In the genomic region with DNA sequence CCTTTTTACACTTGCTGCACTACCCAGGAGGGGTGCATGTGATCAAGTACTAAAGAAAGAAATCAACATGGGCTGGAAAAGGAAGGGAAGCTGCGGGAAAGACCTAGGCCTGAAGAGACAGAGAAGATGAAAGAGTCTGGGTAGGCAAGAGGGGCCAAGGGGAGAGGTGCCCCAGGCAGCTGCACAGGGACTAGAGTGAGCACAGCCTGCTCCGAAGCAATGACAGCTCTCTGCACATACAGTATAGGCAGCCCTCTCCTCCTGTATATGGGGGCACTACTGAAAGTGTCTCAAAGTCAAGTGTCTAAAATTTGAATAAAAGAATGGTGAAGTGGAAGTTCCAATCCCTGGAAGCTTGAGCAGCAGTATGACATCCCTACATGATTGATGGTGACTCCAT, we compare ENCODE assay signal across 9 cellular contexts.
"Had no signal": no experiment of that assay in that cellular context is flagged by ENCODE, and none has a peak within 500 bp of the region (broad histone marks: within the 10 kb centered on the region; RNA-seq: fewer than 3 reads in every experiment).

No MANE protein-coding gene starts in this region.

- DNase-seq: GM23248, GOT3, H7, HFFc6, KG1 had no signal

- H3K9ac ChIP-seq: GM23248 had no signal

- H3K4me3 Mint-ChIP-seq: HFFc6 had no signal

- H3K27ac ChIP-seq: GM23248 had no signal

- FAIRE-seq: HepG2, K562 had no signal

- H3K27ac Mint-ChIP-seq: HFFc6 had no signal

- H3K4me3 ChIP-seq: GM23248, HAP-1, K562 had no signal

- ATAC-seq: HCT116, HepG2, K562 had no signal

- H3K36me3 ChIP-seq: HAP-1 had no signal
